ENCODE assay signal across 9 cellular contexts in the genomic region with DNA sequence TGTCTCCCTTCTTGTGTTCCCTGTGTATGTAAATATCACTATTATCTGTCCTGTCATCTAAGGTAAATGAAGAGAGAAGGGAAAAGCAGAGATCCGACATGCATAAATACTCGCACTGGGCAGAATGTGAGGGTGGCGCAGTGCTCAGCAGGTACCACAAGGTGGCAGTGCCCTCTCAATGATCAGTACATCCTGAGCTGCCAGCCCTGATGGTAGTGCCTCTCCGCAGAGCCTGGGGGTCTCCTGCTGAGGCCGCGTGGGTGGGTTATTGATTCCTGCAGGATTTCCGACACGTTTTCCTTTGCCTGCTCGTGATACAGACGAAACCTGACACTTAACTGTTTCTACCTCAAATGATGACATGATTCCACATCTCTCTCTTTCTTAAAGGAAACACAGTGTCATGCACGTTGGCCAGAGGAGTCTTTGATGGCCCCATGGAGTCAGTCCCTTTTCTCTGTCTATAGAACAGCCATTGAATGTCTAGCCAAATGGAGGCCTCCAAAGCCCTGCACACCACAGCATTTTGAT. TPM values are rescaled to one million over a fixed set of nuclear protein-coding genes. Genes with fewer than 3 reads are reported as not detected.
A peak's percentile ranks its signal among the peaks of the same experiment; 100 is the strongest.
DNase-seq lines count a peak whose midpoint lies in the region; ATAC-seq lines count a peak whose summit lies in the region.
"Had no signal": no experiment of that assay in that cellular context is flagged by ENCODE, and none has a peak within 500 bp of the region (broad histone marks: within the 10 kb centered on the region; RNA-seq: fewer than 3 reads in every experiment).

No MANE protein-coding gene starts in this region.

- no peaks in the 10 kb centered on the region for H3K9me3 Mint-ChIP-seq in CD4-positive, alpha-beta memory T cell
- no peaks in the 10 kb centered on the region for H3K9me3 Mint-ChIP-seq in activated CD4-positive, alpha-beta memory T cell treated with anti-CD3 and anti-CD28 coated beads, Interleukin-2, amount 10 ng/mL, durations not matched to agents 7 days and 5 days

- no peak overlapping the region for H3K27ac ChIP-seq in CD4-positive, alpha-beta memory T cell (ENCODE audit: low read depth, low read length)
- H3K27ac ChIP-seq in mesodermal cell (ENCODE audit: low read depth, low read length, severe bottlenecking) = peak overlapping the region; percentile 16

- CTCF ChIA-PET in CD4-positive, alpha-beta memory T cell (lab: Charles Lee; ENCODE audit: partially characterized antibody) = interaction anchor here (0.6 to 11.3 kb wide), 22 partner anchors 8 to 286 kb away, joined by 3 to 326 read pairs (median 4); a partner anchor contains a TSS
- CTCF ChIA-PET in activated CD4-positive, alpha-beta memory T cell treated with anti-CD3 and anti-CD28 coated beads, Interleukin-2, amount 10 ng/mL, durations not matched to agents 7 days and 5 days (lab: Charles Lee) = interaction anchor here (0.6 to 8.9 kb wide), 21 partner anchors 9 to 284 kb away, joined by 3 to 239 read pairs (median 3); no protein-coding TSS in a partner anchor

- no peak overlapping the region for H3K4me3 ChIP-seq in CD4-positive, alpha-beta memory T cell (ENCODE audit: low read length in 2 of 2)
- no peak overlapping the region for H3K4me3 ChIP-seq in mesodermal cell (ENCODE audit: extremely low read depth, insufficient read depth, low read length, poor library complexity, severe bottlenecking)

- no peaks in the 10 kb centered on the region for H3K27me3 ChIP-seq in CD4-positive, alpha-beta memory T cell (ENCODE audit: insufficient read depth, low read length)

- peaks cover 10 to 27% of the 10 kb centered on the region in 2 donors for H3K27me3 Mint-ChIP-seq in CD4-positive, alpha-beta memory T cell
- H3K27me3 Mint-ChIP-seq in activated CD4-positive, alpha-beta memory T cell treated with anti-CD3 and anti-CD28 coated beads, Interleukin-2, amount 10 ng/mL, durations not matched to agents 7 days and 5 days = peaks cover 26% of the 10 kb centered on the region

- POLR2A ChIA-PET in CD4-positive, alpha-beta memory T cell (lab: Charles Lee; ENCODE audit: partially characterized antibody) = interaction anchor here (0.6 to 0.9 kb wide), 2 partner anchors 273 to 276 kb away, joined by 3 to 4 read pairs; no protein-coding TSS in a partner anchor
- POLR2A ChIA-PET in activated CD4-positive, alpha-beta memory T cell treated with anti-CD3 and anti-CD28 coated beads, Interleukin-2, amount 10 ng/mL, durations not matched to agents 7 days and 5 days (lab: Charles Lee) = no interaction called here

- no peak overlapping the region for H3K4me3 Mint-ChIP-seq in CD4-positive, alpha-beta memory T cell
- H3K4me3 Mint-ChIP-seq in activated CD4-positive, alpha-beta memory T cell treated with anti-CD3 and anti-CD28 coated beads, Interleukin-2, amount 10 ng/mL, durations not matched to agents 7 days and 5 days = no peak overlapping the region

- peak; percentile 57 to 68 (median 58) for DNase-seq in CD4-positive, alpha-beta memory T cell
- peak; percentile 86 for DNase-seq in NCI-H748 (lab: John Stamatoyannopoulos, UW; ENCODE audit: unreplicated experiment)
- DNase-seq in activated CD4-positive, alpha-beta memory T cell treated with anti-CD3 and anti-CD28 coated beads, Interleukin-2, amount 10 ng/mL, durations not matched to agents 7 days and 5 days = peak; percentile 75
- DNase-seq in effector CD8-positive, alpha-beta T cell (lab: John Stamatoyannopoulos, UW) = peak; percentile 49
- DNase-seq in stimulated activated CD8-positive, alpha-beta memory T cell treated with anti-CD3 and anti-CD28 coated beads, Interleukin-15, amount 100 ng/mL, for 48 hours (ENCODE audit: low read depth in 2 of 2) = peak; percentile 46 to 51

- intact Hi-C loops in CD4-positive, alpha-beta memory T cell (cut with micrococcal nuclease) = loop anchor here (1.0 to 5.0 kb wide), 4 partner anchors 70 to 273 kb away; no protein-coding TSS in a partner anchor

- H3K4me1 Mint-ChIP-seq in CD4-positive, alpha-beta memory T cell = peaks cover 8 to 15% (median 10%) of the 10 kb centered on the region in 4 donors
- peaks cover 13% of the 10 kb centered on the region for H3K4me1 Mint-ChIP-seq in activated CD4-positive, alpha-beta memory T cell treated with anti-CD3 and anti-CD28 coated beads, Interleukin-2, amount 10 ng/mL, durations not matched to agents 7 days and 5 days

- no peaks in the 10 kb centered on the region for H3K4me1 ChIP-seq in CD4-positive, alpha-beta memory T cell (ENCODE audit: insufficient read depth, low read length)
- peaks cover 9% of the 10 kb centered on the region for H3K4me1 ChIP-seq in mesodermal cell (ENCODE audit: control insufficient read depth, insufficient read depth, low read length, poor library complexity, severe bottlenecking)

- no peaks in the 10 kb centered on the region for H3K36me3 ChIP-seq in CD4-positive, alpha-beta memory T cell (ENCODE audit: insufficient read depth, low read length)
- no peaks in the 10 kb centered on the region for H3K36me3 ChIP-seq in mesodermal cell (ENCODE audit: control insufficient read depth, insufficient read depth, low read length)

- no peaks in the 10 kb centered on the region for H3K9me3 ChIP-seq in CD4-positive, alpha-beta memory T cell (ENCODE audit: control insufficient read depth in 1 of 2, low read length in 2 of 2)
- H3K9me3 ChIP-seq in mesodermal cell (ENCODE audit: control insufficient read depth, low read length) = no peaks in the 10 kb centered on the region

- no peaks in the 10 kb centered on the region for H3K36me3 Mint-ChIP-seq in CD4-positive, alpha-beta memory T cell
- no peaks in the 10 kb centered on the region for H3K36me3 Mint-ChIP-seq in activated CD4-positive, alpha-beta memory T cell treated with anti-CD3 and anti-CD28 coated beads, Interleukin-2, amount 10 ng/mL, durations not matched to agents 7 days and 5 days (ENCODE audit: low read depth)

- WGBS in mesodermal cell (ENCODE audit: insufficient coverage in 2 of 2), 2 experiments = 10% methylated on average over 7 to 11 of the region's 11 CpGs

- peak; percentile 90 for ATAC-seq in GM19372 (IDR thresholded peaks at IDR 0.05; ENCODE audit: low read depth, unreplicated experiment)
- ATAC-seq in HG03432 (IDR thresholded peaks at IDR 0.05; ENCODE audit: unreplicated experiment) = peak; percentile 88

- no peak overlapping the region for H3K27ac Mint-ChIP-seq in CD4-positive, alpha-beta memory T cell
- no peak overlapping the region for H3K27ac Mint-ChIP-seq in activated CD4-positive, alpha-beta memory T cell treated with anti-CD3 and anti-CD28 coated beads, Interleukin-2, amount 10 ng/mL, durations not matched to agents 7 days and 5 days

RNA-seq across cellular contexts. Expression of a gene that starts 19.8 kb away (rescaled TPM):
- total RNA-seq in CD4-positive, alpha-beta memory T cell = not detected
- not detected for polyA plus RNA-seq in CD4-positive, alpha-beta memory T cell
- total RNA-seq in activated CD4-positive, alpha-beta memory T cell treated with anti-CD3 and anti-CD28 coated beads, Interleukin-2, amount 10 ng/mL, durations not matched to agents 7 days and 5 days = not detected
- polyA plus RNA-seq in mesodermal cell (2013, experiment 1 of 2) = not detected
- not detected for polyA plus RNA-seq in mesodermal cell (2013, experiment 2 of 2)
- total RNA-seq: activated CD8-positive, alpha-beta memory T cell treated with anti-CD3 and anti-CD28 coated beads for 36 hours had no signal

RNA-seq across cellular contexts. Expression of a gene that starts 23.3 kb away (rescaled TPM):
- total RNA-seq in CD4-positive, alpha-beta memory T cell = not detected
- polyA plus RNA-seq in CD4-positive, alpha-beta memory T cell = not detected
- not detected for total RNA-seq in activated CD4-positive, alpha-beta memory T cell treated with anti-CD3 and anti-CD28 coated beads, Interleukin-2, amount 10 ng/mL, durations not matched to agents 7 days and 5 days
- polyA plus RNA-seq in mesodermal cell (2013, experiment 1 of 2) = not detected
- not detected for polyA plus RNA-seq in mesodermal cell (2013, experiment 2 of 2)
- total RNA-seq: activated CD8-positive, alpha-beta memory T cell treated with anti-CD3 and anti-CD28 coated beads for 36 hours had no signal

RNA-seq across cellular contexts. Expression of a gene that starts 39.3 kb away (rescaled TPM):
- total RNA-seq in CD4-positive, alpha-beta memory T cell = not detected
- polyA plus RNA-seq in CD4-positive, alpha-beta memory T cell = not detected
- not detected for total RNA-seq in activated CD4-positive, alpha-beta memory T cell treated with anti-CD3 and anti-CD28 coated beads, Interleukin-2, amount 10 ng/mL, durations not matched to agents 7 days and 5 days
- polyA plus RNA-seq in mesodermal cell (2013, experiment 1 of 2) = not detected
- not detected for polyA plus RNA-seq in mesodermal cell (2013, experiment 2 of 2)
- total RNA-seq: activated CD8-positive, alpha-beta memory T cell treated with anti-CD3 and anti-CD28 coated beads for 36 hours had no signal
